ENCODE assay signal across 8 cellular contexts in the genomic region with DNA sequence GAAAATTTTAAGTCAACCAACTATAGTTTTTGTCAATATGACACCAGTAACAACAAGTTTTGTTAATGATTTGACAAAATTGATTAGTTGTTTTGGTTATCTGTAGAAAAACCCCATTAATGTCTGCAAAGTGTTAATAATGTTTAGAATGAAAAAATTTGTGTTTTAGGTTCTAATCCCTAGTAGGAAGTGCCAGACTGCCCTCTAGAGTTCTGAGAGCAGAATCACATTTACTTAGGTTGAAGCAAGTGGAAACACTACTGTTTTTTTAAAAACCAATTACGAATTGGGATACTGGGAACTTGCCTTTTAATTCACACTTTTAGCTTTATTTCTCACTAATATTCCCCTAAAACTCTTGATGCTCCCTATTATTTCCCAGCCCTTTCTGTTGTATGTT.
DNase-seq lines count a peak whose midpoint lies in the region; ATAC-seq, FAIRE-seq and TF ChIP-seq lines count a peak whose summit lies in the region.
"Had no signal": no experiment of that assay in that cellular context is flagged by ENCODE, and none has a peak within 500 bp of the region (broad histone marks: within the 10 kb centered on the region; RNA-seq: fewer than 3 reads in every experiment).

No MANE protein-coding gene starts in this region.

- TF ChIP-seq POLR2A in GM12892 (IDR thresholded peaks at IDR 0.05; ENCODE audit: low read depth, low read length), result no peak
- no peak for TF ChIP-seq POLR2A in thyroid gland (IDR thresholded peaks at IDR 0.05)

- H3K4me1 Mint-ChIP-seq in neural progenitor cell, result peaks cover 4% of the 10 kb centered on the region
- no peaks in the 10 kb centered on the region for H3K4me1 Mint-ChIP-seq in activated T-helper 17 cell treated with anti-CD3 and anti-CD28 coated beads, Interleukin-2, amount 50 U/mL, for 72 hours
- H3K4me1 Mint-ChIP-seq: activated CD4-positive, alpha-beta T cell treated with anti-CD3 and anti-CD28 coated beads for 36 hours had no signal

- H3K9me3 ChIP-seq in neural progenitor cell (ENCODE audit: low read depth) (no peaks in the 10 kb centered on the region), thyroid gland (no peaks in the 10 kb centered on the region)

- no peak for ATAC-seq in activated T-helper 17 cell treated with anti-CD3 and anti-CD28 coated beads, Interleukin-2, amount 50 U/mL, for 72 hours (replicated peaks)
- ATAC-seq: activated CD4-positive, alpha-beta T cell treated with anti-CD3 and anti-CD28 coated beads for 36 hours had no signal

- in situ Hi-C loops in astrocyte of the cerebellum (cut with HindIII; ENCODE audit: low sequenced_read_pairs), result no loop called here

- H2AFZ ChIP-seq in neural progenitor cell (replicated peaks), result peak overlapping the region; percentile 79

- H4K20me1 ChIP-seq in neural progenitor cell (ENCODE audit: low read depth), result no peaks in the 10 kb centered on the region

- H3K4me3 ChIP-seq in astrocyte of the cerebellum (ENCODE audit: low read depth, low read length), result no peak overlapping the region
- peak overlapping the region; percentile 28 for H3K4me3 ChIP-seq in neural progenitor cell
- no peak overlapping the region for H3K4me3 ChIP-seq in thyroid gland (replicated peaks in 1 of 3)

- H3F3A ChIP-seq in neural progenitor cell (ENCODE audit: low read depth), result no peaks in the 10 kb centered on the region

- no peaks in the 10 kb centered on the region for H3K4me1 ChIP-seq in neural progenitor cell
- H3K4me1 ChIP-seq in thyroid gland, result no peaks in the 10 kb centered on the region

- no peak overlapping the region for H3K9ac ChIP-seq in neural progenitor cell

- no peaks in the 10 kb centered on the region for H3K36me3 Mint-ChIP-seq in neural progenitor cell
- H3K36me3 Mint-ChIP-seq in activated T-helper 17 cell treated with anti-CD3 and anti-CD28 coated beads, Interleukin-2, amount 50 U/mL, for 72 hours (ENCODE audit: low read depth), result no peaks in the 10 kb centered on the region

- TF ChIP-seq CTCF in astrocyte of the cerebellum (IDR thresholded peaks at IDR 0.05; ENCODE audit: low read depth, low read length, missing control alignments), result peak; percentile 25
- peak; percentile 68 for TF ChIP-seq CTCF in neural progenitor cell (IDR thresholded peaks at IDR 0.05)
- TF ChIP-seq CTCF in thyroid gland (IDR thresholded peaks at IDR 0.05), result peak in 1 of 6 experiments; percentile 6

- no peaks in the 10 kb centered on the region for H3K79me2 ChIP-seq in neural progenitor cell (ENCODE audit: low read depth)

- no peak overlapping the region for H3K27ac ChIP-seq in neural progenitor cell
- H3K27ac ChIP-seq in thyroid gland, result no peak overlapping the region

- no peaks in the 10 kb centered on the region for H3K27me3 ChIP-seq in neural progenitor cell
- H3K27me3 ChIP-seq in thyroid gland, result no peaks in the 10 kb centered on the region

- DNase-seq in GM12892 (ENCODE audit: insufficient read length), result no peak
- peak; percentile 1 for DNase-seq in LoVo (ENCODE audit: low spot score)
- DNase-seq in astrocyte of the cerebellum (ENCODE audit: low read depth), result no peak
- DNase-seq in neural progenitor cell (ENCODE audit: low spot score), result peak; percentile 57
- DNase-seq in thyroid gland, result no peak
- DNase-seq in activated effector memory CD4-positive, alpha-beta T cell treated with anti-CD3 and anti-CD28 coated beads, Interleukin-2, amount 50 U/mL, for 16 hours, result no peak
- DNase-seq: activated CD4-positive, alpha-beta T cell treated with anti-CD3 and anti-CD28 coated beads for 36 hours had no signal

- H3K9me3 Mint-ChIP-seq in neural progenitor cell, result no peaks in the 10 kb centered on the region
- no peaks in the 10 kb centered on the region for H3K9me3 Mint-ChIP-seq in activated T-helper 17 cell treated with anti-CD3 and anti-CD28 coated beads, Interleukin-2, amount 50 U/mL, for 72 hours

- peaks cover 3% of the 10 kb centered on the region for H3K27me3 Mint-ChIP-seq in neural progenitor cell (ENCODE audit: insufficient read depth, low read depth)
- H3K27me3 Mint-ChIP-seq in activated T-helper 17 cell treated with anti-CD3 and anti-CD28 coated beads, Interleukin-2, amount 50 U/mL, for 72 hours, result no peaks in the 10 kb centered on the region
- H3K27me3 Mint-ChIP-seq: activated CD4-positive, alpha-beta T cell treated with anti-CD3 and anti-CD28 coated beads for 36 hours had no signal

- H3K36me3 ChIP-seq in neural progenitor cell (no peaks in the 10 kb centered on the region), thyroid gland (no peaks in the 10 kb centered on the region)

- no peak overlapping the region for H3K27ac Mint-ChIP-seq in neural progenitor cell
- H3K27ac Mint-ChIP-seq in activated T-helper 17 cell treated with anti-CD3 and anti-CD28 coated beads, Interleukin-2, amount 50 U/mL, for 72 hours, result no peak overlapping the region
- H3K27ac Mint-ChIP-seq: activated CD4-positive, alpha-beta T cell treated with anti-CD3 and anti-CD28 coated beads for 36 hours had no signal

- H3K4me2 ChIP-seq in neural progenitor cell, result peak overlapping the region; percentile 61

- peak; percentile 30 for FAIRE-seq in GM12892 (lab: Jason Lieb, UNC)

- WGBS in thyroid gland, 2 donors, result 0 to 4% methylated on average over 1 of the region's 1 CpG

- no peak overlapping the region for H3K4me3 Mint-ChIP-seq in neural progenitor cell
- H3K4me3 Mint-ChIP-seq in activated T-helper 17 cell treated with anti-CD3 and anti-CD28 coated beads, Interleukin-2, amount 50 U/mL, for 72 hours, result no peak overlapping the region
- H3K4me3 Mint-ChIP-seq: activated CD4-positive, alpha-beta T cell treated with anti-CD3 and anti-CD28 coated beads for 36 hours had no signal

- intact Hi-C loops in thyroid gland (cut with DNase I), result no loop called here

Comparison
In these comparisons a context has a peak if more than half of its experiments do, and no peak if none do; other contexts are left out.
1. DNase-seq: peak in LoVo (single experiment) and neural progenitor cell (single experiment); none in GM12892 (single experiment), astrocyte of the cerebellum (single experiment), thyroid gland (0 of 2) and activated effector memory CD4-positive, alpha-beta T cell treated with anti-CD3 and anti-CD28 coated beads, Interleukin-2, amount 50 U/mL, for 16 hours (single experiment).